In genomic region chr3:23264413-23264812, GRCh38 we compare ENCODE assay signal across 19 cellular contexts.
DNase-seq lines count a peak whose midpoint lies in the region; FAIRE-seq and TF ChIP-seq lines count a peak whose summit lies in the region.
"Had no signal": no experiment of that assay in that cellular context is flagged by ENCODE, and none has a peak within 500 bp of the region (broad histone marks: within the 10 kb centered on the region; RNA-seq: fewer than 3 reads in every experiment).

No MANE protein-coding gene starts in this region.

- DNase-seq in AG08395 (ENCODE audit: low spot score) = peak; percentile 78
- DNase-seq in HTR-8/SVneo (ENCODE audit: insufficient read length, low spot score) = peak; percentile 19
- DNase-seq in brain microvascular endothelial cell = peak; percentile 65
- peak; percentile 63 for DNase-seq in kidney tubule cell (ENCODE audit: low spot score)
- DNase-seq in T-helper 9 cell = no peak
- DNase-seq in activated gamma-delta T cell (lab: John Stamatoyannopoulos, UW) = no peak
- no peak for DNase-seq in stimulated activated CD4-positive, alpha-beta T cell treated with anti-CD3 and anti-CD28 coated beads, Interleukin-4, amount 100 ng/mL, for 24 hours
- no peak for DNase-seq in stimulated activated CD8-positive, alpha-beta memory T cell treated with anti-CD3 and anti-CD28 coated beads, Interleukin-4, amount 100 ng/mL, for 48 hours
- DNase-seq: activated CD4-positive, alpha-beta T cell treated with anti-CD3 and anti-CD28 coated beads, Interleukin-2, amount 10 ng/mL, durations not matched to agents 24 days and 14 days; activated T-cell treated with anti-CD3 and anti-CD28 coated beads, Interleukin-2, amount 50 U/mL, for 24 hours; adrenal gland; BE2C; dorsolateral prefrontal cortex; immature natural killer cell; NCI-H2081; NCI-H82; sigmoid colon; stimulated activated naive CD4-positive, alpha-beta T cell treated with Interleukin-2 at 50 U/mL for 16 hours had no signal

- no peak for FAIRE-seq in HTR-8/SVneo (lab: Jason Lieb, UNC)

- no peak overlapping the region for H3K4me3 ChIP-seq in brain microvascular endothelial cell (ENCODE audit: low read depth, low read length)
- H3K4me3 ChIP-seq: adrenal gland, dorsolateral prefrontal cortex, gastroesophageal sphincter, sigmoid colon had no signal

- no peaks in the 10 kb centered on the region for H3K27me3 ChIP-seq in brain microvascular endothelial cell (replicated peaks)
- H3K27me3 ChIP-seq: adrenal gland, BE2C, dorsolateral prefrontal cortex, gastroesophageal sphincter, sigmoid colon had no signal

- in situ Hi-C loops in brain microvascular endothelial cell (cut with HindIII; ENCODE audit: low pct_ligation_motif_present, low sequenced_read_pairs) = no loop called here

- no peak for TF ChIP-seq CTCF in brain microvascular endothelial cell (IDR thresholded peaks at IDR 0.05; ENCODE audit: low read depth, low read length, missing control alignments)

- no peaks in the 10 kb centered on the region for H3K36me3 ChIP-seq in brain microvascular endothelial cell (replicated peaks)
- H3K36me3 ChIP-seq: adrenal gland, BE2C, gastroesophageal sphincter, sigmoid colon had no signal

- peak overlapping the region; percentile 88 for H3K27ac ChIP-seq in brain microvascular endothelial cell
- H3K27ac ChIP-seq: adrenal gland, dorsolateral prefrontal cortex, gastroesophageal sphincter, sigmoid colon had no signal

Comparison
In these comparisons a context has a peak if more than half of its experiments do, and no peak if none do; other contexts are left out.
1. DNase-seq: peak in AG08395 (single experiment), HTR-8/SVneo (single experiment), brain microvascular endothelial cell (single experiment) and kidney tubule cell (single experiment); none in T-helper 9 cell (single experiment), activated gamma-delta T cell (single experiment), stimulated activated CD4-positive, alpha-beta T cell treated with anti-CD3 and anti-CD28 coated beads, Interleukin-4, amount 100 ng/mL, for 24 hours (single experiment) and stimulated activated CD8-positive, alpha-beta memory T cell treated with anti-CD3 and anti-CD28 coated beads, Interleukin-4, amount 100 ng/mL, for 48 hours (single experiment).